1 cellular context compared by ENCODE assay signal in the genomic region with DNA sequence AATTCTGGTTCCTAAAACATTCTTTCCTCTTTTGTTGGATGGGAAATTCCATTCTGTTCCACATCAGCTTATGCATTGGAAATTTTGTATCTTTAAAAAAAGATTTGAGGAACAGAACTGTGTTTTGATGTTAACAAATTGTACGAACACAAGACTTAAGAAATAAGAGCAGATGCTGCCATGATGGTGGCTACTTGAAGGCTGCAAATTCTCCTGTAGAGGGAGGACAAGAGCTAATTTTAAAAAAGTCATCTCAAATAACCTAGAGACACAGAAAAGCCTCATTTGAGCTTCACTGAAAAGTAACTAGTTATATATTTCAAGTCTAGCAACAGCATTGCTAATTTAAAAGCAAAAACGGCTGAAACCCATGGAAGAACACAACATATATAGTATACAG.
TF ChIP-seq lines count a peak whose summit lies in the region.

No MANE protein-coding gene starts in this region.

TF ChIP-seq in HCT116, 20 proteins besides CTCF, POLR2A, EP300 and RAD21 (continued from another document):
- TF ChIP-seq, protein P1, sequence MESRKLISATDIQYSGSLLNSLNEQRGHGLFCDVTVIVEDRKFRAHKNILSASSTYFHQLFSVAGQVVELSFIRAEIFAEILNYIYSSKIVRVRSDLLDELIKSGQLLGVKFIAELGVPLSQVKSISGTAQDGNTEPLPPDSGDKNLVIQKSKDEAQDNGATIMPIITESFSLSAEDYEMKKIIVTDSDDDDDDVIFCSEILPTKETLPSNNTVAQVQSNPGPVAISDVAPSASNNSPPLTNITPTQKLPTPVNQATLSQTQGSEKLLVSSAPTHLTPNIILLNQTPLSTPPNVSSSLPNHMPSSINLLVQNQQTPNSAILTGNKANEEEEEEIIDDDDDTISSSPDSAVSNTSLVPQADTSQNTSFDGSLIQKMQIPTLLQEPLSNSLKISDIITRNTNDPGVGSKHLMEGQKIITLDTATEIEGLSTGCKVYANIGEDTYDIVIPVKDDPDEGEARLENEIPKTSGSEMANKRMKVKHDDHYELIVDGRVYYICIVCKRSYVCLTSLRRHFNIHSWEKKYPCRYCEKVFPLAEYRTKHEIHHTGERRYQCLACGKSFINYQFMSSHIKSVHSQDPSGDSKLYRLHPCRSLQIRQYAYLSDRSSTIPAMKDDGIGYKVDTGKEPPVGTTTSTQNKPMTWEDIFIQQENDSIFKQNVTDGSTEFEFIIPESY (IDR thresholded peaks at IDR 0.05; ENCODE audit: extremely low read depth, insufficient replicate concordance, low read length) = no peak
TF ChIP-seq in HCT116: peak in this region for 0.
